Comparison of ENCODE assay signal across 18 cellular contexts in the genomic region with DNA sequence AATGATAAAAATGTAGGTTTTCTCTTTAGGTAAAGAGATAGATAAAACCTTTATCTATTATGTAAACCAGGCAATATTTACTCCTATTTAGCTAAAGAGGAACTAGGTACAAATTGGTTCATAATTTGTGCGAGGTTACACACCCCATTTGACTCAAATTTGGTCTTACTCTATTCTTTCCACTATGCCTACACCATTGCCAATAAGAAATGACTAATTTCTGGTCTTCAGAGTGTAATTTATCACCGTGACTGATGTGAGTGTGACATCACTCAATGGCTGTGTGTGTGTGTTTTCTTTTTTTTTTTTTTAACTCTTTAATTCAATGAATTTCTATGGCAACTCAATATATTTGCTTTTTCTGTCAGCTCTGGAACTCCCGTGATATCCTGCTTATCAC.
DNase-seq lines count a peak whose midpoint lies in the region; ATAC-seq and TF ChIP-seq lines count a peak whose summit lies in the region.
"Had no signal": no experiment of that assay in that cellular context is flagged by ENCODE, and none has a peak within 500 bp of the region (broad histone marks: within the 10 kb centered on the region; RNA-seq: fewer than 3 reads in every experiment).

No MANE protein-coding gene starts in this region.

- no peak overlapping the region for H3K9ac ChIP-seq in SK-N-MC (ENCODE audit: insufficient read length)
- H3K9ac ChIP-seq: BLaER1 treated with 17β-estradiol and CSF1 and Interleukin-3, amounts not matched to agents 10 nM and 100 nM had no signal

- DNase-seq in A673 (ENCODE audit: low spot score) (peak; percentile 81), NCI-H446 treated with DMSO at 0.1 percent for 48 hours (lab: John Stamatoyannopoulos, UW) (peak; percentile 8), SK-N-MC (ENCODE audit: low read depth, low spot score) (no peak), mucosa of descending colon (no peak), A172 (ENCODE audit: low spot score) (no peak), breast epithelium (ENCODE audit: low spot score in 2 of 2) (no peak)
- DNase-seq: CD4-positive, alpha-beta T cell; CD8-positive, alpha-beta memory T cell; DMS 273 treated with DMSO at 0.1 percent for 48 hours; DMS79; EL; GDM1; GOT3; HFFc6 had no signal

- H3K27me3 ChIP-seq in A673 (replicated peaks; ENCODE audit: insufficient read depth, low read depth, low read length, poor library complexity) (no peaks in the 10 kb centered on the region), breast epithelium (no peaks in the 10 kb centered on the region)
- H3K27me3 ChIP-seq: BLaER1 treated with 17β-estradiol and CSF1 and Interleukin-3, amounts not matched to agents 10 nM and 100 nM had no signal

- TF ChIP-seq CTCF in A673 (conservative IDR thresholded peaks at IDR 0.05; ENCODE audit: low read depth, low read length) (no peak), mucosa of descending colon (IDR thresholded peaks at IDR 0.05) (no peak), breast epithelium (IDR thresholded peaks at IDR 0.05) (no peak)

- ATAC-seq in mucosa of descending colon: no peak
- ATAC-seq: A549 had no signal

- no TSS peak for BruUV-seq in A673 (replicated peaks; lab: Mats Ljungman, UMichigan)

- H3K4me1 ChIP-seq in A673 (ENCODE audit: insufficient read depth, low read length, poor library complexity, severe bottlenecking): peaks cover 39% of the 10 kb centered on the region
- H3K4me1 ChIP-seq in mucosa of descending colon (ENCODE audit: low read depth): no peaks in the 10 kb centered on the region
- H3K4me1 ChIP-seq in breast epithelium: no peaks in the 10 kb centered on the region
- H3K4me1 ChIP-seq: A549; BLaER1 treated with 17β-estradiol and CSF1 and Interleukin-3, amounts not matched to agents 10 nM and 100 nM; HAP-1 had no signal

- H3K4me3 ChIP-seq in A673 (ENCODE audit: low read depth, low read length, poor library complexity, severe bottlenecking): no peak overlapping the region
- no peak overlapping the region for H3K4me3 ChIP-seq in SK-N-MC
- H3K4me3 ChIP-seq in mucosa of descending colon: no peak overlapping the region
- H3K4me3 ChIP-seq in breast epithelium: no peak overlapping the region
- H3K4me3 ChIP-seq: A549; BLaER1 treated with 17β-estradiol and CSF1 and Interleukin-3, amounts not matched to agents 10 nM and 100 nM; HAP-1 had no signal

- no peak for TF ChIP-seq POLR2A in breast epithelium (IDR thresholded peaks at IDR 0.05)

- H3K9me3 ChIP-seq in A673 (ENCODE audit: low read depth, low read length, poor library complexity, severe bottlenecking) (no peaks in the 10 kb centered on the region), SK-N-MC (ENCODE audit: low read depth, low read length) (no peaks in the 10 kb centered on the region; the same call in 1 of the 2 replicates), mucosa of descending colon (no peaks in the 10 kb centered on the region), breast epithelium (no peaks in the 10 kb centered on the region)
- H3K9me3 ChIP-seq: BLaER1 treated with 17β-estradiol and CSF1 and Interleukin-3, amounts not matched to agents 10 nM and 100 nM; HAP-1 had no signal

- CTCF ChIA-PET in A673 (lab: Charles Lee): no interaction called here

- H3K27ac ChIP-seq in A673 (ENCODE audit: low read depth, low read length, poor library complexity, severe bottlenecking) (no peak overlapping the region), SK-N-MC (peak overlapping the region; percentile 79; the same call in 1 of the 2 replicates), breast epithelium (no peak overlapping the region)
- H3K27ac ChIP-seq: 22Rv1; A549; BLaER1 treated with 17β-estradiol and CSF1 and Interleukin-3, amounts not matched to agents 10 nM and 100 nM had no signal

- H3K36me3 ChIP-seq in A673 (ENCODE audit: insufficient read depth, low read length, poor library complexity, severe bottlenecking) (no peaks in the 10 kb centered on the region), SK-N-MC (ENCODE audit: insufficient read depth, low read length) (0 out of 2 replicates have a peak, but pooled peaks cover under 1% of the 10 kb centered on the region), mucosa of descending colon (ENCODE audit: low read depth) (no peaks in the 10 kb centered on the region), breast epithelium (no peaks in the 10 kb centered on the region)
- H3K36me3 ChIP-seq: BLaER1 treated with 17β-estradiol and CSF1 and Interleukin-3, amounts not matched to agents 10 nM and 100 nM; HAP-1 had no signal

- POLR2A ChIA-PET in A673 (lab: Charles Lee; ENCODE audit: low non-redundant PET): no interaction called here

- intact Hi-C loops in A673 (cut with micrococcal nuclease; ENCODE audit: unreplicated experiment): no loop called here
- intact Hi-C loops in mucosa of descending colon (cut with DNase I, micrococcal nuclease): no loop called here
- intact Hi-C loops in breast epithelium (cut with DNase I; ENCODE audit: low total_unique reads): no loop called here

Comparison
In these comparisons a context has a peak if more than half of its experiments do, and no peak if none do; other contexts are left out.
1. DNase-seq: peak in A673 (single experiment) and NCI-H446 treated with DMSO at 0.1 percent for 48 hours (single experiment); none in SK-N-MC (single experiment), mucosa of descending colon (0 of 3), A172 (single experiment) and breast epithelium (0 of 2).